ENCODE assay signal across 8 cellular contexts in the genomic region with DNA sequence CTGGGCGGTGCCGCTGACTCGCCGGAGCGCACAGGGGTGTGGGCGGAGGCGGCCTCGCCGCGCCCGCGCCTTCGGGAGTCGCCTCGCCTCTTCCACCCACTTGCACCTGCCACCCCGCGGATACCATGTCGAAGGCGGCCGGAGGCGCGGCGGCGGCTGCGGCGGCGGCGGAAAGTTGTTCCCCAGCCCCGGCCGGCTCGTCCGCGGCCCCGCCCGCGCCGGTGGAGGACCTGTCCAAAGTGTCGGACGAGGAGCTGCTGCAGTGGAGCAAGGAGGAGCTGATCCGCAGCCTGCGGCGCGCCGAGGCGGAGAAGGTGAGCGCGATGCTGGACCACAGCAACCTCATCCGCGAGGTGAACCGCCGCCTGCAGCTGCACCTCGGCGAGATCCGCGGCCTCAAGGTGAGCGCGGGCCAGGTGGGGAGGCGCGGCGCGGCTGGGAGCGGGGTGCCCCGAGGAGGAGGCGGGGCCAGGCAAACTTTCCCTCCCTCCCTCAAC.
A peak's percentile ranks its signal among the peaks of the same experiment; 100 is the strongest.
DNase-seq lines count a peak whose midpoint lies in the region; ATAC-seq and TF ChIP-seq lines count a peak whose summit lies in the region.

No MANE protein-coding gene starts in this region.

- peak; percentile 4 for DNase-seq in stimulated activated CD4-positive, alpha-beta T cell treated with anti-CD3 and anti-CD28 coated beads, Interleukin-4, amount 100 ng/mL, for 1 hour
- DNase-seq in stimulated activated CD4-positive, alpha-beta T cell treated with anti-CD3 and anti-CD28 coated beads, Interleukin-12 subunit alpha, Interleukin-12 subunit beta, amount 100 ng/mL, for 4 hours = no peak
- peak; percentile 51 for DNase-seq in NCI-H226
- DNase-seq in epithelial cell of esophagus (ENCODE audit: low read depth) = peak; percentile 27

- H3K4me1 ChIP-seq in neuron (ENCODE audit: insufficient read depth, low read length) = peaks cover 4% of the 10 kb centered on the region

- peaks cover 59% of the 10 kb centered on the region for H3K27me3 ChIP-seq in neuron (ENCODE audit: insufficient read depth, low read length)

- no peak overlapping the region for H3K4me3 ChIP-seq in epithelial cell of esophagus (ENCODE audit: low read length)
- peak overlapping the region; percentile 28 for H3K4me3 ChIP-seq in neuron (ENCODE audit: low read length)

- no peak for TF ChIP-seq CTCF in epithelial cell of esophagus (IDR thresholded peaks at IDR 0.05; ENCODE audit: insufficient read depth, low read depth, low read length, missing control alignments)

- ATAC-seq in HG03196 (IDR thresholded peaks at IDR 0.05; ENCODE audit: unreplicated experiment) = no peak
- no peak for ATAC-seq in HG02763 (IDR thresholded peaks at IDR 0.05; ENCODE audit: unreplicated experiment)
- ATAC-seq in HG03520 (IDR thresholded peaks at IDR 0.05; ENCODE audit: unreplicated experiment) = no peak

- no peaks in the 10 kb centered on the region for H3K9me3 ChIP-seq in neuron (ENCODE audit: low read length)

- no peaks in the 10 kb centered on the region for H3K36me3 ChIP-seq in neuron (ENCODE audit: insufficient read depth, low read length)

- H2AFZ ChIP-seq in neuron (ENCODE audit: low read depth, low read length) = peak overlapping the region; percentile 93
